ENCODE assay signal across 1 cellular context in the genomic region with DNA sequence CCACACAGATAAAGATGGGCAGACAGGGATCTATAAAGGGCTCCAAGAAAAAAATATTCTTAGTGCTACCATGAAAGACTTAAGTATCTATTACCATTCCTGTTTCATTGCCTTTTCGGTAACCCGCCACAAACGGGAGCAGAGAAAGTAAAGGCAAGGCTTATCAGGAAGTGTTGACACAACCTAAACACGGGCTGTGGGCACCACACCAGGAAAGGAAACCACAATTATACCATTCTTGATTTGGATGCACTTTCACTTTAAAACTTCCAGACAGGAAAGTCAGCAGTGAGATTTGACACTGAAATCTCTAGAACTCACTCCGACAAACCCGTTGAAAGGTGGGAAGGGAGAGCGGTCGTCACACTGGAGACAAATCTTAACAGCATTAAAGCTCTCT.
TF ChIP-seq lines count a peak whose summit lies in the region.

No MANE protein-coding gene starts in this region.

TF ChIP-seq in SK-N-SH treated with all-trans-retinoic acid at 6 μM for 48 hours, 23 proteins besides CTCF, POLR2A, EP300 and RAD21 (continued from another document):
- TF ChIP-seq, protein P1, sequence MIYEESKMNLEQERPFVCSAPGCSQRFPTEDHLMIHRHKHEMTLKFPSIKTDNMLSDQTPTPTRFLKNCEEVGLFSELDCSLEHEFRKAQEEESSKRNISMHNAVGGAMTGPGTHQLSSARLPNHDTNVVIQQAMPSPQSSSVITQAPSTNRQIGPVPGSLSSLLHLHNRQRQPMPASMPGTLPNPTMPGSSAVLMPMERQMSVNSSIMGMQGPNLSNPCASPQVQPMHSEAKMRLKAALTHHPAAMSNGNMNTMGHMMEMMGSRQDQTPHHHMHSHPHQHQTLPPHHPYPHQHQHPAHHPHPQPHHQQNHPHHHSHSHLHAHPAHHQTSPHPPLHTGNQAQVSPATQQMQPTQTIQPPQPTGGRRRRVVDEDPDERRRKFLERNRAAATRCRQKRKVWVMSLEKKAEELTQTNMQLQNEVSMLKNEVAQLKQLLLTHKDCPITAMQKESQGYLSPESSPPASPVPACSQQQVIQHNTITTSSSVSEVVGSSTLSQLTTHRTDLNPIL (CRISPR knock-in tag; IDR thresholded peaks at IDR 0.05; ENCODE audit: low read depth): no peak
- TF ChIP-seq ARNTL (CRISPR knock-in tag; IDR thresholded peaks at IDR 0.05; ENCODE audit: borderline replicate concordance, low read depth) (no peak), GLIS3 (CRISPR knock-in tag; IDR thresholded peaks at IDR 0.05) (no peak), BACH2 (CRISPR knock-in tag; IDR thresholded peaks at IDR 0.05; ENCODE audit: borderline replicate concordance) (no peak), ZFP30 (CRISPR knock-in tag; IDR thresholded peaks at IDR 0.05) (no peak), ZNF565 (CRISPR knock-in tag; conservative IDR thresholded peaks at IDR 0.05; ENCODE audit: low read depth) (no peak), OSR1 (CRISPR knock-in tag; IDR thresholded peaks at IDR 0.05) (no peak), ESRRG (CRISPR knock-in tag; IDR thresholded peaks at IDR 0.05) (no peak), ZNF70 (CRISPR knock-in tag; IDR thresholded peaks at IDR 0.05) (no peak), PPARA (CRISPR knock-in tag; IDR thresholded peaks at IDR 0.05; ENCODE audit: borderline replicate concordance) (no peak), TCF4 (CRISPR knock-in tag; IDR thresholded peaks at IDR 0.05; ENCODE audit: borderline replicate concordance) (no peak)
TF ChIP-seq in SK-N-SH treated with all-trans-retinoic acid at 6 μM for 48 hours: peak in this region for 0.
